In genomic region chr9:114216081-114216480, GRCh38 we compare ENCODE assay signal across 12 cellular contexts.
DNase-seq lines count a peak whose midpoint lies in the region; ATAC-seq, FAIRE-seq and TF ChIP-seq lines count a peak whose summit lies in the region.
"Had no signal": no experiment of that assay in that cellular context is flagged by ENCODE, and none has a peak within 500 bp of the region (broad histone marks: within the 10 kb centered on the region; RNA-seq: fewer than 3 reads in every experiment).

No MANE protein-coding gene starts in this region.

- H3K4me1 Mint-ChIP-seq in effector memory CD8-positive, alpha-beta T cell (ENCODE audit: low read depth in 2 of 2), result no peaks in the 10 kb centered on the region
- H3K4me1 Mint-ChIP-seq: IgD-negative memory B cell had no signal

- peaks cover 0 to 13% of the 10 kb centered on the region in 2 donors for H3K27me3 Mint-ChIP-seq in effector memory CD8-positive, alpha-beta T cell
- H3K27me3 Mint-ChIP-seq: IgD-negative memory B cell had no signal

- H3K4me1 ChIP-seq in heart left ventricle, result peaks cover 0 to 41% (median 20%) of the 10 kb centered on the region in 12 donors

- ATAC-seq in heart left ventricle, result peak; percentile 56 to 82 (median 62)
- no peak for ATAC-seq in effector memory CD8-positive, alpha-beta T cell (replicated peaks)

- no peaks in the 10 kb centered on the region for H3K9me3 Mint-ChIP-seq in effector memory CD8-positive, alpha-beta T cell
- H3K9me3 Mint-ChIP-seq: IgD-negative memory B cell had no signal

- WGBS in heart left ventricle, 4 donors, result 28 to 39% (median 36%) methylated on average over 7 of the region's 7 CpGs

- H3K4me3 Mint-ChIP-seq in effector memory CD8-positive, alpha-beta T cell, result no peak overlapping the region
- H3K4me3 Mint-ChIP-seq: IgD-negative memory B cell had no signal

- no peaks in the 10 kb centered on the region for H3K36me3 Mint-ChIP-seq in effector memory CD8-positive, alpha-beta T cell (ENCODE audit: insufficient read depth)
- H3K36me3 Mint-ChIP-seq: IgD-negative memory B cell had no signal

- TF ChIP-seq POLR2A in heart left ventricle (IDR thresholded peaks at IDR 0.05) (no peak), GM12892 (IDR thresholded peaks at IDR 0.05; ENCODE audit: low read depth, low read length) (no peak)

- CTCF ChIA-PET in GM10248 (lab: Yijun Ruan, JAX), result interaction anchor here (0.8 to 1.4 kb wide), 3 partner anchors 9 to 75 kb away, joined by 3 read pairs; no protein-coding TSS in a partner anchor

- TF ChIP-seq CTCF in HFF-Myc (IDR thresholded peaks at IDR 0.05; ENCODE audit: low read depth, low read length, missing control alignments) (no peak), heart left ventricle (IDR thresholded peaks at IDR 0.05) (no peak), retinal pigment epithelial cell (conservative IDR thresholded peaks at IDR 0.05; ENCODE audit: low read depth, low read length) (no peak), GM10248 (IDR thresholded peaks at IDR 0.05; ENCODE audit: control extremely low read depth, extremely low read depth, low read depth, missing control alignments) (no peak)

- FAIRE-seq in GM12892 (lab: Jason Lieb, UNC), result no peak

- no peaks in the 10 kb centered on the region for H3K9me3 ChIP-seq in heart left ventricle
- H3K9me3 ChIP-seq: suprapubic skin had no signal

- intact Hi-C loops in heart left ventricle (cut with DNase I), result loop anchor here in 5 of 10 donors (5.0 to 10.0 kb wide), 4 partner anchors 39 to 61 kb away; partner anchors contain the start of gene COL27A1 (in 4 of the 5)

- no peaks in the 10 kb centered on the region for H3K27me3 ChIP-seq in heart left ventricle
- H3K27me3 ChIP-seq: suprapubic skin had no signal

- peak overlapping the region in 6 of 12 donors; percentile 23 to 59 (median 36) for H3K27ac ChIP-seq in heart left ventricle
- H3K27ac ChIP-seq: suprapubic skin had no signal

- H3K4me3 ChIP-seq in HFF-Myc (replicated peaks; ENCODE audit: low read depth, low read length), result no peak overlapping the region
- no peak overlapping the region for H3K4me3 ChIP-seq in heart left ventricle
- no peak overlapping the region for H3K4me3 ChIP-seq in retinal pigment epithelial cell (ENCODE audit: low read length)
- H3K4me3 ChIP-seq: suprapubic skin had no signal

- no peak overlapping the region for H3K27ac Mint-ChIP-seq in effector memory CD8-positive, alpha-beta T cell
- H3K27ac Mint-ChIP-seq: IgD-negative memory B cell had no signal

- POLR2A ChIA-PET in GM10248 (lab: Yijun Ruan, JAX), result no interaction called here

- H3K36me3 ChIP-seq in heart left ventricle, result peaks cover 0 to 6% (median 0%) of the 10 kb centered on the region in 9 donors

- DNase-seq in HFF-Myc (ENCODE audit: extremely low read depth, low read depth), result peak; percentile 48
- DNase-seq in amniotic epithelial cell (ENCODE audit: low read depth), result peak; percentile 53
- DNase-seq in heart left ventricle, result peak; percentile 62 to 77 (median 70)
- DNase-seq in retinal pigment epithelial cell (ENCODE audit: low read depth), result peak; percentile 58
- no peak for DNase-seq in occipital lobe (lab: John Stamatoyannopoulos, UW)
- DNase-seq in GM12892 (ENCODE audit: insufficient read length), result no peak
- no peak for DNase-seq in effector memory CD8-positive, alpha-beta T cell
- no peak for DNase-seq in GM10248 (ENCODE audit: extremely low spot score)
- DNase-seq: NCI-H510A; stimulated activated CD4-positive, alpha-beta T cell treated with anti-CD3 and anti-CD28 coated beads, Interleukin-2, amount 100 ng/mL, for 24 hours had no signal

Comparison
In these comparisons a context has a peak if more than half of its experiments do, and no peak if none do; other contexts are left out.
1. DNase-seq: peak in HFF-Myc (single experiment), amniotic epithelial cell (single experiment), heart left ventricle (5 of 5) and retinal pigment epithelial cell (single experiment); none in occipital lobe (single experiment), GM12892 (single experiment), effector memory CD8-positive, alpha-beta T cell (0 of 3) and GM10248 (single experiment).